ENCODE assay signal across 1 cellular context in the genomic region with DNA sequence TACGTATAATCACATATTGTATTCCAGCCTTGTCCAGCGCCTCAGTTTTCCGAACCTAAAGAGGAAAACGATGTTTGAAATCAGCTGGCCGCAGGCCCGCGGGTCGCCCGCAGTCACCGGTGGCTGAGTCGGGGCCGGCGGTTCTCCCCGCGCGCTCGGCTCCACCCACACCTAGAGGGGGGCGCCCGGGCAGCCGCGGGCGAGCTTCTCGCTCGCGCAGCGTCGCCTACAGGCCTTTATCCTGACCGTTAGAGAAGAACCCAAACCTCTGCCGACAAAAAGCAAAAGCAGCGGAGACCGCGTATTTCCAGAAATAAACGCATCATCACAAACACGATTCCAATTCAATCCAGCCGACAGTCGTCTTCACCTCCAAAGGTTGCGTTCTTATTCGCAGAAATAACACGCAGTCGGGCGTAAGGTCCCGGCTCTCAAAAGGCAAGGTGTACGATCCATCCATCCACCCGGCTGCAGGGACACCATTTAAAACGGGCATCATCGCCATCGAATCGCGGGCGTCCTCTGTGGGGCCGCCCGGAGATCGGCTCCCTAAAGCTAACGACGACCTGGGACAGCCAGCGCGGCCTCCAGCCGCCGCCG.
TF ChIP-seq lines count a peak whose summit lies in the region.

No MANE protein-coding gene starts in this region.

TF ChIP-seq in HEK293, 187 proteins besides CTCF, POLR2A, EP300 and RAD21 (continued from another document):
- TF ChIP-seq ZNF174 (tag by site-specific recombination; IDR thresholded peaks at IDR 0.05) (no peak), ZBTB8A (tag by site-specific recombination; IDR thresholded peaks at IDR 0.05) (peak; percentile 69), ZNF404 (tag by site-specific recombination; IDR thresholded peaks at IDR 0.05) (no peak), SP3 (tag by site-specific recombination; IDR thresholded peaks at IDR 0.05) (peak; percentile 13; the same call in 1 of the 2 replicates), ZNF600 (tag by site-specific recombination; IDR thresholded peaks at IDR 0.05) (peak; percentile 67; the same call in 1 of the 2 replicates), ZEB2 (tag by site-specific recombination; IDR thresholded peaks at IDR 0.05) (peak; percentile 87), ZNF629 (tag by site-specific recombination; IDR thresholded peaks at IDR 0.05) (peak; percentile 33; the same call in 1 of the 2 replicates), ZBTB7A (tag by site-specific recombination; IDR thresholded peaks at IDR 0.05; ENCODE audit: low read depth) (no peak), ZIC2 (tag by site-specific recombination; IDR thresholded peaks at IDR 0.05) (0 out of 2 replicates have a peak, but pooled peaks have one; percentile 17), KLF10 (tag by site-specific recombination; IDR thresholded peaks at IDR 0.05) (0 out of 2 replicates have a peak, but pooled peaks have one; percentile 38), ZNF24 (tag by site-specific recombination; IDR thresholded peaks at IDR 0.05) (0 out of 2 replicates have a peak, but pooled peaks have one; percentile 16)
- TF ChIP-seq, protein P1, sequence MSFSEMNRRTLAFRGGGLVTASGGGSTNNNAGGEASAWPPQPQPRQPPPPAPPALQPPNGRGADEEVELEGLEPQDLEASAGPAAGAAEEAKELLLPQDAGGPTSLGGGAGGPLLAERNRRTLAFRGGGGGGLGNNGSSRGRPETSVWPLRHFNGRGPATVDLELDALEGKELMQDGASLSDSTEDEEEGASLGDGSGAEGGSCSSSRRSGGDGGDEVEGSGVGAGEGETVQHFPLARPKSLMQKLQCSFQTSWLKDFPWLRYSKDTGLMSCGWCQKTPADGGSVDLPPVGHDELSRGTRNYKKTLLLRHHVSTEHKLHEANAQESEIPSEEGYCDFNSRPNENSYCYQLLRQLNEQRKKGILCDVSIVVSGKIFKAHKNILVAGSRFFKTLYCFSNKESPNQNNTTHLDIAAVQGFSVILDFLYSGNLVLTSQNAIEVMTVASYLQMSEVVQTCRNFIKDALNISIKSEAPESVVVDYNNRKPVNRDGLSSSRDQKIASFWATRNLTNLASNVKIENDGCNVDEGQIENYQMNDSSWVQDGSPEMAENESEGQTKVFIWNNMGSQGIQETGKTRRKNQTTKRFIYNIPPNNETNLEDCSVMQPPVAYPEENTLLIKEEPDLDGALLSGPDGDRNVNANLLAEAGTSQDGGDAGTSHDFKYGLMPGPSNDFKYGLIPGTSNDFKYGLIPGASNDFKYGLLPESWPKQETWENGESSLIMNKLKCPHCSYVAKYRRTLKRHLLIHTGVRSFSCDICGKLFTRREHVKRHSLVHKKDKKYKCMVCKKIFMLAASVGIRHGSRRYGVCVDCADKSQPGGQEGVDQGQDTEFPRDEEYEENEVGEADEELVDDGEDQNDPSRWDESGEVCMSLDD (tag by site-specific recombination; IDR thresholded peaks at IDR 0.05): 0 out of 2 replicates have a peak, but pooled peaks have one; percentile 2
- TF ChIP-seq, protein P2, sequence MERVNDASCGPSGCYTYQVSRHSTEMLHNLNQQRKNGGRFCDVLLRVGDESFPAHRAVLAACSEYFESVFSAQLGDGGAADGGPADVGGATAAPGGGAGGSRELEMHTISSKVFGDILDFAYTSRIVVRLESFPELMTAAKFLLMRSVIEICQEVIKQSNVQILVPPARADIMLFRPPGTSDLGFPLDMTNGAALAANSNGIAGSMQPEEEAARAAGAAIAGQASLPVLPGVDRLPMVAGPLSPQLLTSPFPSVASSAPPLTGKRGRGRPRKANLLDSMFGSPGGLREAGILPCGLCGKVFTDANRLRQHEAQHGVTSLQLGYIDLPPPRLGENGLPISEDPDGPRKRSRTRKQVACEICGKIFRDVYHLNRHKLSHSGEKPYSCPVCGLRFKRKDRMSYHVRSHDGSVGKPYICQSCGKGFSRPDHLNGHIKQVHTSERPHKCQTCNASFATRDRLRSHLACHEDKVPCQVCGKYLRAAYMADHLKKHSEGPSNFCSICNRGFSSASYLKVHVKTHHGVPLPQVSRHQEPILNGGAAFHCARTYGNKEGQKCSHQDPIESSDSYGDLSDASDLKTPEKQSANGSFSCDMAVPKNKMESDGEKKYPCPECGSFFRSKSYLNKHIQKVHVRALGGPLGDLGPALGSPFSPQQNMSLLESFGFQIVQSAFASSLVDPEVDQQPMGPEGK (tag by site-specific recombination; IDR thresholded peaks at IDR 0.05): peak; percentile 33; the same call in 1 of the 2 replicates
- TF ChIP-seq, protein P3, sequence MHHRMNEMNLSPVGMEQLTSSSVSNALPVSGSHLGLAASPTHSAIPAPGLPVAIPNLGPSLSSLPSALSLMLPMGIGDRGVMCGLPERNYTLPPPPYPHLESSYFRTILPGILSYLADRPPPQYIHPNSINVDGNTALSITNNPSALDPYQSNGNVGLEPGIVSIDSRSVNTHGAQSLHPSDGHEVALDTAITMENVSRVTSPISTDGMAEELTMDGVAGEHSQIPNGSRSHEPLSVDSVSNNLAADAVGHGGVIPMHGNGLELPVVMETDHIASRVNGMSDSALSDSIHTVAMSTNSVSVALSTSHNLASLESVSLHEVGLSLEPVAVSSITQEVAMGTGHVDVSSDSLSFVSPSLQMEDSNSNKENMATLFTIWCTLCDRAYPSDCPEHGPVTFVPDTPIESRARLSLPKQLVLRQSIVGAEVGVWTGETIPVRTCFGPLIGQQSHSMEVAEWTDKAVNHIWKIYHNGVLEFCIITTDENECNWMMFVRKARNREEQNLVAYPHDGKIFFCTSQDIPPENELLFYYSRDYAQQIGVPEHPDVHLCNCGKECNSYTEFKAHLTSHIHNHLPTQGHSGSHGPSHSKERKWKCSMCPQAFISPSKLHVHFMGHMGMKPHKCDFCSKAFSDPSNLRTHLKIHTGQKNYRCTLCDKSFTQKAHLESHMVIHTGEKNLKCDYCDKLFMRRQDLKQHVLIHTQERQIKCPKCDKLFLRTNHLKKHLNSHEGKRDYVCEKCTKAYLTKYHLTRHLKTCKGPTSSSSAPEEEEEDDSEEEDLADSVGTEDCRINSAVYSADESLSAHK (tag by site-specific recombination; IDR thresholded peaks at IDR 0.05): no peak
- TF ChIP-seq, protein P4, sequence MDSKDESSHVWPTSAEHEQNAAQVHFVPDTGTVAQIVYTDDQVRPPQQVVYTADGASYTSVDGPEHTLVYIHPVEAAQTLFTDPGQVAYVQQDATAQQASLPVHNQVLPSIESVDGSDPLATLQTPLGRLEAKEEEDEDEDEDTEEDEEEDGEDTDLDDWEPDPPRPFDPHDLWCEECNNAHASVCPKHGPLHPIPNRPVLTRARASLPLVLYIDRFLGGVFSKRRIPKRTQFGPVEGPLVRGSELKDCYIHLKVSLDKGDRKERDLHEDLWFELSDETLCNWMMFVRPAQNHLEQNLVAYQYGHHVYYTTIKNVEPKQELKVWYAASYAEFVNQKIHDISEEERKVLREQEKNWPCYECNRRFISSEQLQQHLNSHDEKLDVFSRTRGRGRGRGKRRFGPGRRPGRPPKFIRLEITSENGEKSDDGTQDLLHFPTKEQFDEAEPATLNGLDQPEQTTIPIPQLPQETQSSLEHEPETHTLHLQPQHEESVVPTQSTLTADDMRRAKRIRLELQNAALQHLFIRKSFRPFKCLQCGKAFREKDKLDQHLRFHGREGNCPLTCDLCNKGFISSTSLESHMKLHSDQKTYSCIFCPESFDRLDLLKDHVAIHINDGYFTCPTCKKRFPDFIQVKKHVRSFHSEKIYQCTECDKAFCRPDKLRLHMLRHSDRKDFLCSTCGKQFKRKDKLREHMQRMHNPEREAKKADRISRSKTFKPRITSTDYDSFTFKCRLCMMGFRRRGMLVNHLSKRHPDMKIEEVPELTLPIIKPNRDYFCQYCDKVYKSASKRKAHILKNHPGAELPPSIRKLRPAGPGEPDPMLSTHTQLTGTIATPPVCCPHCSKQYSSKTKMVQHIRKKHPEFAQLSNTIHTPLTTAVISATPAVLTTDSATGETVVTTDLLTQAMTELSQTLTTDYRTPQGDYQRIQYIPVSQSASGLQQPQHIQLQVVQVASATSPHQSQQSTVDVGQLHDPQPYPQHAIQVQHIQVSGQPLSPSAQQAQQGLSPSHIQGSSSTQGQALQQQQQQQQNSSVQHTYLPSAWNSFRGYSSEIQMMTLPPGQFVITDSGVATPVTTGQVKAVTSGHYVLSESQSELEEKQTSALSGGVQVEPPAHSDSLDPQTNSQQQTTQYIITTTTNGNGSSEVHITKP (tag by site-specific recombination; IDR thresholded peaks at IDR 0.05): peak; percentile 4; the same call in 1 of the 2 replicates
